8 cellular contexts compared by ENCODE assay signal in genomic region chr7:147251924-147252323, GRCh38.
"Had no signal": no experiment of that assay in that cellular context is flagged by ENCODE, and none has a peak within 500 bp of the region (broad histone marks: within the 10 kb centered on the region; RNA-seq: fewer than 3 reads in every experiment).

No MANE protein-coding gene starts in this region.

- H3K9ac ChIP-seq: GM23248 had no signal

- FAIRE-seq: H54 had no signal

- H3K27ac ChIP-seq: GM23248, HL-60 had no signal

- DNase-seq: GM23248, GOT3, H9, HCEC 1CT, Kasumi-1, KG1 had no signal

- H3K4me3 ChIP-seq: GM23248 had no signal

- H2AFZ ChIP-seq: GM23248 had no signal
